ENCODE assay signal across 8 cellular contexts in genomic region chr2:87041321-87041978, GRCh38. TPM values are rescaled to one million over a fixed set of nuclear protein-coding genes. Genes with fewer than 3 reads are reported as not detected.
A peak's percentile ranks its signal among the peaks of the same experiment; 100 is the strongest.
DNase-seq lines count a peak whose midpoint lies in the region; ATAC-seq and TF ChIP-seq lines count a peak whose summit lies in the region.
"Not testable (repeated sequence)": the region's sequence is repeated elsewhere in the genome, so short reads cannot be mapped to it uniquely, and the experiment has no call there.

No MANE protein-coding gene starts in this region.

- H3F3A ChIP-seq in neural progenitor cell (ENCODE audit: low read depth): not testable (repeated sequence)

- not testable (repeated sequence) for H3K27ac Mint-ChIP-seq in Calu3 (ENCODE audit: unreplicated experiment); activated naive CD4-positive, alpha-beta T cell treated with anti-CD3 and anti-CD28 coated beads, Interleukin-2, amount 50 U/mL, for 72 hours; endodermal cell; neural progenitor cell; type B pancreatic cell

- H4K20me1 ChIP-seq in hepatocyte (ENCODE audit: insufficient read depth, poor library complexity, severe bottlenecking); neural progenitor cell (ENCODE audit: low read depth): not testable (repeated sequence)

- not testable (repeated sequence) for H3K27ac ChIP-seq in Panc1 (ENCODE audit: low read length); endodermal cell (ENCODE audit: low read depth, low read length); hepatocyte; neural progenitor cell

- BruUV-seq in Calu3 (replicated peaks; lab: Mats Ljungman, UMichigan); Panc1 (replicated peaks; lab: Mats Ljungman, UMichigan): not testable (repeated sequence)

- not testable (repeated sequence) for H3K4me3 Mint-ChIP-seq in Calu3 (ENCODE audit: low read depth, unreplicated experiment); endodermal cell; neural progenitor cell; type B pancreatic cell

- H3K9me2 ChIP-seq in hepatocyte (replicated peaks; ENCODE audit: insufficient read depth): not testable (repeated sequence)

- H3K9ac ChIP-seq in endodermal cell (ENCODE audit: extremely low read depth, low read length, poor library complexity, severe bottlenecking); neural progenitor cell: not testable (repeated sequence)

- H3K27me3 ChIP-seq in Panc1 (ENCODE audit: control insufficient read depth, insufficient read depth, low read length); endodermal cell (ENCODE audit: control insufficient read depth, insufficient read depth, low read length, poor library complexity, severe bottlenecking); hepatocyte; neural progenitor cell: not testable (repeated sequence)

- H3K4me3 ChIP-seq in HFF-Myc (replicated peaks; ENCODE audit: low read depth, low read length); Panc1 (ENCODE audit: low read depth in 2 of 2, low read length in 2 of 2); endodermal cell (ENCODE audit: low read length); hepatocyte; neural progenitor cell: not testable (repeated sequence)

- H3K36me3 ChIP-seq in Panc1 (ENCODE audit: control insufficient read depth, insufficient read depth, low read length); endodermal cell (ENCODE audit: control insufficient read depth, insufficient read depth, low read length); hepatocyte (replicated peaks; ENCODE audit: insufficient read depth, low read depth); neural progenitor cell: not testable (repeated sequence)

- no CpG with 5 or more reads among the region's 7 CpGs for WGBS in endodermal cell (ENCODE audit: insufficient coverage in 1 of 2, insufficient read length in 1 of 2), 2 experiments
- no CpG with 5 or more reads among the region's 7 CpGs for WGBS in hepatocyte (ENCODE audit: low lambda C conversion rate, missing lambda C conversion rate)

- H3K36me3 Mint-ChIP-seq in Calu3 (ENCODE audit: insufficient read depth, unreplicated experiment); activated naive CD4-positive, alpha-beta T cell treated with anti-CD3 and anti-CD28 coated beads, Interleukin-2, amount 50 U/mL, for 72 hours; endodermal cell (ENCODE audit: low read depth); neural progenitor cell; type B pancreatic cell: not testable (repeated sequence)

- peak; percentile 44 for TF ChIP-seq CTCF in Calu3 (IDR thresholded peaks at IDR 0.05; ENCODE audit: unreplicated experiment)
- peak; percentile 3 for TF ChIP-seq CTCF in HFF-Myc (IDR thresholded peaks at IDR 0.05; ENCODE audit: low read depth, low read length, missing control alignments)
- not testable (repeated sequence) for TF ChIP-seq CTCF in Panc1 (IDR thresholded peaks at IDR 0.05)
- TF ChIP-seq CTCF in endodermal cell (conservative IDR thresholded peaks at IDR 0.05): peak; percentile 63
- TF ChIP-seq CTCF in hepatocyte (IDR thresholded peaks at IDR 0.05; ENCODE audit: poor library complexity): peak; percentile 32
- peak; percentile 45 for TF ChIP-seq CTCF in neural progenitor cell (IDR thresholded peaks at IDR 0.05)
- TF ChIP-seq CTCF in type B pancreatic cell (conservative IDR thresholded peaks at IDR 0.05): peak; percentile 59

- ATAC-seq in Panc1: peak; percentile 94
- peak; percentile 58 to 70 for ATAC-seq in activated naive CD4-positive, alpha-beta T cell treated with anti-CD3 and anti-CD28 coated beads, Interleukin-2, amount 50 U/mL, for 72 hours

- not testable (repeated sequence) for H3K4me1 Mint-ChIP-seq in Calu3 (ENCODE audit: low read depth, unreplicated experiment); endodermal cell; neural progenitor cell; type B pancreatic cell (ENCODE audit: unreplicated experiment)

- not testable (repeated sequence) for H3K4me1 ChIP-seq in Panc1 (ENCODE audit: control insufficient read depth, insufficient read depth, low read length); endodermal cell (ENCODE audit: control insufficient read depth, insufficient read depth, low read length); hepatocyte (ENCODE audit: insufficient read depth); neural progenitor cell

- in situ Hi-C loops in Panc1 (cut with HindIII; ENCODE audit: low pct_unique_long_range_greater_than_20kb, low sequenced_read_pairs): not testable (repeated sequence)

- not testable (repeated sequence) for H3K4me2 ChIP-seq in hepatocyte, neural progenitor cell

- DNase-seq in Calu3: peak; percentile 70
- not testable (repeated sequence) for DNase-seq in HFF-Myc (ENCODE audit: extremely low read depth, low read depth); Panc1 (ENCODE audit: low read depth, low spot score); endodermal cell; hepatocyte (ENCODE audit: low spot score); neural progenitor cell (ENCODE audit: low spot score); type B pancreatic cell (ENCODE audit: extremely low spot score, unreplicated experiment)
- peak in 1 of 2 donors; percentile 54 for DNase-seq in activated naive CD4-positive, alpha-beta T cell treated with anti-CD3 and anti-CD28 coated beads, Interleukin-2, amount 50 U/mL, for 72 hours (ENCODE audit: low spot score in 2 of 2)

- H2AFZ ChIP-seq in hepatocyte; neural progenitor cell (replicated peaks): not testable (repeated sequence)

- POLR2A ChIA-PET in Panc1 (lab: Charles Lee): not testable (repeated sequence)

- H3K9me3 ChIP-seq in Panc1 (ENCODE audit: control insufficient read depth, insufficient read depth, low read depth, low read length); endodermal cell (ENCODE audit: control insufficient read depth, low read length); hepatocyte (ENCODE audit: low read depth); neural progenitor cell (ENCODE audit: low read depth): not testable (repeated sequence)

- CTCF ChIA-PET in Calu3 (lab: Charles Lee); Panc1 (lab: Charles Lee): not testable (repeated sequence)

- H3K9me3 Mint-ChIP-seq in Calu3 (ENCODE audit: low read depth, unreplicated experiment); activated naive CD4-positive, alpha-beta T cell treated with anti-CD3 and anti-CD28 coated beads, Interleukin-2, amount 50 U/mL, for 72 hours; endodermal cell; neural progenitor cell; type B pancreatic cell: not testable (repeated sequence)

- intact Hi-C loops in Calu3 (cut with micrococcal nuclease; ENCODE audit: unreplicated experiment); Panc1 (cut with micrococcal nuclease; ENCODE audit: unreplicated experiment): not testable (repeated sequence)

- H3K27me3 Mint-ChIP-seq in Calu3 (ENCODE audit: unreplicated experiment); endodermal cell (ENCODE audit: insufficient read depth); neural progenitor cell (ENCODE audit: insufficient read depth, low read depth); type B pancreatic cell: not testable (repeated sequence)

- not testable (repeated sequence) for H3K79me2 ChIP-seq in hepatocyte; neural progenitor cell (ENCODE audit: low read depth)

RNA-seq across cellular contexts. Expression of gene PLGLB1, which starts 19.8 kb away (rescaled TPM):
- total RNA-seq in Calu3 (2022): 1.8 TPM in 1 of 2 replicates, not detected in the other
- 1.4 TPM for total RNA-seq in Panc1 (2021; ENCODE audit: unreplicated experiment)
- polyA plus RNA-seq in Panc1 (2012; ENCODE audit: insufficient read length): 0.41 TPM
- total RNA-seq in activated naive CD4-positive, alpha-beta T cell treated with anti-CD3 and anti-CD28 coated beads, Interleukin-2, amount 50 U/mL, for 72 hours: 1 to 10 TPM in 1 of 2 donors, under 1 TPM in 1; 0.50 to 2.3 TPM
- 1 to 10 TPM in 1 of 2 donors, not detected in 1; 2.3 TPM for total RNA-seq in endodermal cell
- polyA plus RNA-seq in endodermal cell (2013, experiment 1 of 2): 1.5 TPM
- polyA plus RNA-seq in endodermal cell (2013, experiment 2 of 2): 0.54 TPM
- total RNA-seq in hepatocyte: 4.4 and 6.6 TPM in 2 replicates
- 7.4 and 9.8 TPM in 2 replicates for polyA plus RNA-seq in hepatocyte
- total RNA-seq in neural progenitor cell (ENCODE audit: low replicate concordance): 1.6 and 2.4 TPM in 2 replicates
- 1.5 and 6.4 TPM in 2 replicates for total RNA-seq in type B pancreatic cell (ENCODE audit: low replicate concordance)
